Comparison of ENCODE assay signal across 8 cellular contexts in genomic region chr4:121697626-121698025, GRCh38. TPM values are rescaled to one million over a fixed set of nuclear protein-coding genes. Genes with fewer than 3 reads are reported as not detected.
DNase-seq lines count a peak whose midpoint lies in the region; ATAC-seq, FAIRE-seq and TF ChIP-seq lines count a peak whose summit lies in the region.

No MANE protein-coding gene starts in this region.

- intact Hi-C loops in CD14-positive monocyte (cut with micrococcal nuclease): loop anchor here in 1 of 2 donors (5.0 kb wide), 1 partner anchor 105 kb away; the partner anchor contains the start of gene EXOSC9
- intact Hi-C loops in pancreas (cut with DNase I): no loop called here
- intact Hi-C loops in lower leg skin (cut with DNase I; ENCODE audit: low total_unique reads): no loop called here

- peaks cover 0 to 7% (median 1%) of the 10 kb centered on the region in 7 donors for H3K9me3 Mint-ChIP-seq in CD14-positive monocyte
- no peaks in the 10 kb centered on the region for H3K9me3 Mint-ChIP-seq in effector memory CD8-positive, alpha-beta T cell

- WGBS in pancreas, 2 donors: 68 to 69% methylated on average over 9 of the region's 9 CpGs
- WGBS in lower leg skin, 2 donors: 53 to 67% methylated on average over 9 of the region's 9 CpGs

- peak overlapping the region in 6 of 7 donors; percentile 79 to 100 (median 88) for H3K27ac Mint-ChIP-seq in CD14-positive monocyte
- peak overlapping the region; percentile 95 to 96 for H3K27ac Mint-ChIP-seq in effector memory CD8-positive, alpha-beta T cell

- H3K36me3 Mint-ChIP-seq in CD14-positive monocyte: peaks cover 18 to 29% of the 10 kb centered on the region in 2 donors
- H3K36me3 Mint-ChIP-seq in effector memory CD8-positive, alpha-beta T cell (ENCODE audit: insufficient read depth): peaks cover 22% of the 10 kb centered on the region

- H3K9me3 ChIP-seq in pancreas: no peaks in the 10 kb centered on the region

- peaks cover 12 to 23% (median 14%) of the 10 kb centered on the region in 3 donors for H3K4me1 ChIP-seq in pancreas

- ATAC-seq in GM21526 (IDR thresholded peaks at IDR 0.05; ENCODE audit: low FRiP score, unreplicated experiment) (peak; percentile 37), pancreas (no peak)
- peak; percentile 39 for ATAC-seq in effector memory CD8-positive, alpha-beta T cell (replicated peaks)

- no peaks in the 10 kb centered on the region for H3K36me3 ChIP-seq in pancreas

- peak overlapping the region in 2 of 4 donors; percentile 94 to 96 for H3K27ac ChIP-seq in pancreas

- no peak for TF ChIP-seq CTCF in CD14-positive monocyte (IDR thresholded peaks at IDR 0.05)
- no peak for TF ChIP-seq CTCF in NB4 (IDR thresholded peaks at IDR 0.05; ENCODE audit: low read depth, low read length)
- TF ChIP-seq CTCF in pancreas (IDR thresholded peaks at IDR 0.05): no peak
- TF ChIP-seq CTCF in lower leg skin (IDR thresholded peaks at IDR 0.05): no peak

- H3K4me3 ChIP-seq in NB4 (ENCODE audit: low read depth, low read length) (peak overlapping the region; percentile 60), pancreas (peak overlapping the region; percentile 75 to 99 (median 95)), lower leg skin (ENCODE audit: low read depth, poor library complexity, severe bottlenecking) (no peak overlapping the region)

- no peaks in the 10 kb centered on the region for H3K27me3 ChIP-seq in pancreas

- no peak for DNase-seq in CD14-positive monocyte (ENCODE audit: low spot score)
- peak; percentile 9 for DNase-seq in NB4 (ENCODE audit: low read depth)
- DNase-seq in effector memory CD8-positive, alpha-beta T cell: peak; percentile 16 to 41 (median 24)
- DNase-seq in pancreas: no peak
- no peak for DNase-seq in KG1 (lab: John Stamatoyannopoulos, UW)
- no peak for DNase-seq in lower leg skin (ENCODE audit: low spot score in 2 of 2)
- DNase-seq in SHP77 treated with DMSO at 0.1 percent for 48 hours (lab: John Stamatoyannopoulos, UW): no peak

- H3K27me3 Mint-ChIP-seq in CD14-positive monocyte (ENCODE audit: low read depth in 3 of 3): peaks cover 14 to 25% (median 18%) of the 10 kb centered on the region in 3 donors
- no peaks in the 10 kb centered on the region for H3K27me3 Mint-ChIP-seq in effector memory CD8-positive, alpha-beta T cell

- FAIRE-seq in pancreas (lab: Jason Lieb, UNC): no peak

- H3K4me1 Mint-ChIP-seq in CD14-positive monocyte: peaks cover 41% of the 10 kb centered on the region
- H3K4me1 Mint-ChIP-seq in effector memory CD8-positive, alpha-beta T cell (ENCODE audit: low read depth in 2 of 2): peaks cover 16 to 24% of the 10 kb centered on the region in 2 donors

- peak overlapping the region; percentile 89 to 91 for H3K4me3 Mint-ChIP-seq in CD14-positive monocyte
- peak overlapping the region; percentile 95 to 97 for H3K4me3 Mint-ChIP-seq in effector memory CD8-positive, alpha-beta T cell

- TF ChIP-seq POLR2A in NB4 (IDR thresholded peaks at IDR 0.05; ENCODE audit: extremely low read depth, insufficient read length) (no peak), lower leg skin (IDR thresholded peaks at IDR 0.05) (no peak)

RNA-seq across cellular contexts. Expression of gene ANXA5, which starts 0.8 kb away (rescaled TPM):
- polyA plus RNA-seq in CD14-positive monocyte (100 to 1,000 TPM; 752 to 796 TPM), pancreas (100 to 1,000 TPM; 149 to 210 TPM)
- total RNA-seq in pancreas (100 to 1,000 TPM in 3 of 6 donors, 10 to 100 TPM in 3; 70.2 to 196 (median 92.8) TPM), lower leg skin (100 to 1,000 TPM in 2 of 4 donors, 10 to 100 TPM in 2; 78.1 to 137 (median 94.2) TPM)

Comparison
In these comparisons a context has a peak if more than half of its experiments do, and no peak if none do; other contexts are left out.
1. DNase-seq: peak in NB4 (single experiment) and effector memory CD8-positive, alpha-beta T cell (3 of 3); none in CD14-positive monocyte (single experiment), pancreas (0 of 6), KG1 (single experiment), lower leg skin (0 of 2) and SHP77 treated with DMSO at 0.1 percent for 48 hours (single experiment).
2. ATAC-seq: peak in GM21526 (single experiment) and effector memory CD8-positive, alpha-beta T cell (single experiment); none in pancreas (0 of 4).